In genomic region chr5:59540366-59540765, GRCh38 we compare ENCODE assay signal across 14 cellular contexts.
DNase-seq lines count a peak whose midpoint lies in the region; ATAC-seq lines count a peak whose summit lies in the region.
"Had no signal": no experiment of that assay in that cellular context is flagged by ENCODE, and none has a peak within 500 bp of the region (broad histone marks: within the 10 kb centered on the region; RNA-seq: fewer than 3 reads in every experiment).

No MANE protein-coding gene starts in this region.

- peak; percentile 72 for DNase-seq in NCI-H146 (lab: John Stamatoyannopoulos, UW)
- DNase-seq in NCI-H774 (lab: John Stamatoyannopoulos, UW) = peak; percentile 7
- peak; percentile 18 for DNase-seq in iPS-NIHi11 (ENCODE audit: low spot score)
- DNase-seq in retina = peak; percentile 53
- DNase-seq in cerebellar nuclear complex (lab: John Stamatoyannopoulos, UW) = no peak
- DNase-seq in activated naive CD4-positive, alpha-beta T cell (lab: John Stamatoyannopoulos, UW) = no peak
- DNase-seq in DMS53 (lab: John Stamatoyannopoulos, UW) = no peak
- DNase-seq: activated CD8-positive, alpha-beta memory T cell treated with anti-CD3 and anti-CD28 coated beads, Interleukin-2, amount 10 ng/mL, durations not matched to agents 7 days and 5 days; naive thymus-derived CD4-positive, alpha-beta T cell; NCI-H187; stimulated activated CD4-positive, alpha-beta T cell treated with anti-CD3 and anti-CD28 coated beads, Interleukin-4, amount 100 ng/mL, for 24 hours had no signal

- ATAC-seq in GM18498 (IDR thresholded peaks at IDR 0.05; ENCODE audit: unreplicated experiment) = no peak
- ATAC-seq: activated CD8-positive, alpha-beta memory T cell treated with anti-CD3 and anti-CD28 coated beads, Interleukin-2, amount 10 ng/mL, durations not matched to agents 7 days and 5 days; left lobe of liver; naive thymus-derived CD4-positive, alpha-beta T cell; Panc1 had no signal

Comparison
In these comparisons a context has a peak if more than half of its experiments do, and no peak if none do; other contexts are left out.
1. DNase-seq: peak in NCI-H146 (single experiment), NCI-H774 (single experiment), iPS-NIHi11 (single experiment) and retina (single experiment); none in cerebellar nuclear complex (0 of 2), activated naive CD4-positive, alpha-beta T cell (0 of 4) and DMS53 (single experiment).